In the genomic region with DNA sequence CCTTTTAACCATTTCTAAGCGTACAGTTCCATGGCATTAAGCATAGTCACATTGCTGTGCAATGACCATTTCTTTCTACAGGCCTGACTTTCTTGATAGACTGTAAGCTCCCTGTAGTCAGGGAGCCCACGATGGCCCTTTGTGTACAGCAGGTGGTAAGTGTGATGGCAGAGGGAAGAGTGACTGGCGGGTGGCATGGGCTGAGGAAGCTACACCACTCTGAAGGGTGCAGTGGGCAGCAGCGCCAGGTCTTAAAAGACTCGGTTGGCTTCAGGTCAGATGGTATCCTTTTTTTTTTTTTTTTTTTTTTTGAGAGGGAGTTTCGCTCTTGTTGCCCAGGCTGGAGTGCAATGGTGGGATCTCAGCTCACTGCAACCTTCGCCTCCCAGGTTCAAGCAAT, we compare ENCODE assay signal across 1 cellular context.
TF ChIP-seq lines count a peak whose summit lies in the region.

No MANE protein-coding gene starts in this region.

TF ChIP-seq in K562, 482 proteins besides CTCF, POLR2A, EP300 and RAD21 (continues in another document):
- TF ChIP-seq ARNT (IDR thresholded peaks at IDR 0.05) = no peak
- peak; percentile 72; the same call in 1 of the 2 replicates for TF ChIP-seq TSC22D4 (tag; IDR thresholded peaks at IDR 0.05)
- no peak for TF ChIP-seq SAFB (IDR thresholded peaks at IDR 0.05; ENCODE audit: borderline replicate concordance, low read depth, low read length)
- TF ChIP-seq ZKSCAN3 (CRISPR knock-in tag; IDR thresholded peaks at IDR 0.05) = no peak
- TF ChIP-seq STAT5A (IDR thresholded peaks at IDR 0.05; ENCODE audit: borderline replicate concordance, low read length) = no peak
- TF ChIP-seq ILK (tag; IDR thresholded peaks at IDR 0.05; ENCODE audit: borderline replicate concordance, low read depth) = no peak
- TF ChIP-seq ETS2 (tag; IDR thresholded peaks at IDR 0.05; ENCODE audit: borderline replicate concordance, poor library complexity, severe bottlenecking) = no peak
- TF ChIP-seq, protein P1, sequence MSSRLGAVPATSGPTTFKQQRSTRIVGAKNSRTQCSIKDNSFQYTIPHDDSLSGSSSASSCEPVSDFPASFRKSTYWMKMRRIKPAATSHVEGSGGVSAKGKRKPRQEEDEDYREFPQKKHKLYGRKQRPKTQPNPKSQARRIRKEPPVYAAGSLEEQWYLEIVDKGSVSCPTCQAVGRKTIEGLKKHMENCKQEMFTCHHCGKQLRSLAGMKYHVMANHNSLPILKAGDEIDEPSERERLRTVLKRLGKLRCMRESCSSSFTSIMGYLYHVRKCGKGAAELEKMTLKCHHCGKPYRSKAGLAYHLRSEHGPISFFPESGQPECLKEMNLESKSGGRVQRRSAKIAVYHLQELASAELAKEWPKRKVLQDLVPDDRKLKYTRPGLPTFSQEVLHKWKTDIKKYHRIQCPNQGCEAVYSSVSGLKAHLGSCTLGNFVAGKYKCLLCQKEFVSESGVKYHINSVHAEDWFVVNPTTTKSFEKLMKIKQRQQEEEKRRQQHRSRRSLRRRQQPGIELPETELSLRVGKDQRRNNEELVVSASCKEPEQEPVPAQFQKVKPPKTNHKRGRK (tag; IDR thresholded peaks at IDR 0.05) = peak; percentile 50
- TF ChIP-seq SIN3A (IDR thresholded peaks at IDR 0.05; ENCODE audit: borderline replicate concordance in 2 of 2, control insufficient read depth in 1 of 2, low read depth in 2 of 2, low read length in 2 of 2) = no peak
- peak; percentile 78 for TF ChIP-seq WHSC1 (IDR thresholded peaks at IDR 0.05; ENCODE audit: low read length)
- TF ChIP-seq KAT8 (IDR thresholded peaks at IDR 0.05; ENCODE audit: low read depth) = no peak
- peak in 1 of 2 experiments; percentile 33; a peak in 1 of 3 replicates for TF ChIP-seq CBX3 (IDR thresholded peaks at IDR 0.05; ENCODE audit: borderline replicate concordance in 1 of 2, low read length in 2 of 2)
- TF ChIP-seq SMC3 (conservative IDR thresholded peaks at IDR 0.05; ENCODE audit: insufficient read depth, low read depth, low read length) = 0 out of 2 replicates have a peak, but pooled peaks have one; percentile 3
- TF ChIP-seq NBN (IDR thresholded peaks at IDR 0.05; ENCODE audit: low read depth) = no peak
- peak; percentile 20 for TF ChIP-seq SP2 (IDR thresholded peaks at IDR 0.05; ENCODE audit: extremely low read depth, low read depth, low read length, poor library complexity, severe bottlenecking)
- TF ChIP-seq, protein P2, sequence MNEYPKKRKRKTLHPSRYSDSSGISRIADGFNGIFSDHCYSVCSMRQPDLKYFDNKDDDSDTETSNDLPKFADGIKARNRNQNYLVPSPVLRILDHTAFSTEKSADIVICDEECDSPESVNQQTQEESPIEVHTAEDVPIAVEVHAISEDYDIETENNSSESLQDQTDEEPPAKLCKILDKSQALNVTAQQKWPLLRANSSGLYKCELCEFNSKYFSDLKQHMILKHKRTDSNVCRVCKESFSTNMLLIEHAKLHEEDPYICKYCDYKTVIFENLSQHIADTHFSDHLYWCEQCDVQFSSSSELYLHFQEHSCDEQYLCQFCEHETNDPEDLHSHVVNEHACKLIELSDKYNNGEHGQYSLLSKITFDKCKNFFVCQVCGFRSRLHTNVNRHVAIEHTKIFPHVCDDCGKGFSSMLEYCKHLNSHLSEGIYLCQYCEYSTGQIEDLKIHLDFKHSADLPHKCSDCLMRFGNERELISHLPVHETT (CRISPR knock-in tag; conservative IDR thresholded peaks at IDR 0.05 in 1 of 2, IDR thresholded peaks at IDR 0.05 in 1 of 2) = no peak
- TF ChIP-seq MXI1 (IDR thresholded peaks at IDR 0.05; ENCODE audit: low read depth, low read length) = peak; percentile 47; the same call in 1 of the 2 replicates
- TF ChIP-seq, protein P3, sequence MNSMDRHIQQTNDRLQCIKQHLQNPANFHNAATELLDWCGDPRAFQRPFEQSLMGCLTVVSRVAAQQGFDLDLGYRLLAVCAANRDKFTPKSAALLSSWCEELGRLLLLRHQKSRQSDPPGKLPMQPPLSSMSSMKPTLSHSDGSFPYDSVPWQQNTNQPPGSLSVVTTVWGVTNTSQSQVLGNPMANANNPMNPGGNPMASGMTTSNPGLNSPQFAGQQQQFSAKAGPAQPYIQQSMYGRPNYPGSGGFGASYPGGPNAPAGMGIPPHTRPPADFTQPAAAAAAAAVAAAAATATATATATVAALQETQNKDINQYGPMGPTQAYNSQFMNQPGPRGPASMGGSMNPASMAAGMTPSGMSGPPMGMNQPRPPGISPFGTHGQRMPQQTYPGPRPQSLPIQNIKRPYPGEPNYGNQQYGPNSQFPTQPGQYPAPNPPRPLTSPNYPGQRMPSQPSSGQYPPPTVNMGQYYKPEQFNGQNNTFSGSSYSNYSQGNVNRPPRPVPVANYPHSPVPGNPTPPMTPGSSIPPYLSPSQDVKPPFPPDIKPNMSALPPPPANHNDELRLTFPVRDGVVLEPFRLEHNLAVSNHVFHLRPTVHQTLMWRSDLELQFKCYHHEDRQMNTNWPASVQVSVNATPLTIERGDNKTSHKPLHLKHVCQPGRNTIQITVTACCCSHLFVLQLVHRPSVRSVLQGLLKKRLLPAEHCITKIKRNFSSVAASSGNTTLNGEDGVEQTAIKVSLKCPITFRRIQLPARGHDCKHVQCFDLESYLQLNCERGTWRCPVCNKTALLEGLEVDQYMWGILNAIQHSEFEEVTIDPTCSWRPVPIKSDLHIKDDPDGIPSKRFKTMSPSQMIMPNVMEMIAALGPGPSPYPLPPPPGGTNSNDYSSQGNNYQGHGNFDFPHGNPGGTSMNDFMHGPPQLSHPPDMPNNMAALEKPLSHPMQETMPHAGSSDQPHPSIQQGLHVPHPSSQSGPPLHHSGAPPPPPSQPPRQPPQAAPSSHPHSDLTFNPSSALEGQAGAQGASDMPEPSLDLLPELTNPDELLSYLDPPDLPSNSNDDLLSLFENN (IDR thresholded peaks at IDR 0.05; ENCODE audit: low read depth in 2 of 2, low read length in 2 of 2) = peak in 1 of 2 experiments; percentile 28; a peak in 1 of 4 replicates
- TF ChIP-seq, protein P4, sequence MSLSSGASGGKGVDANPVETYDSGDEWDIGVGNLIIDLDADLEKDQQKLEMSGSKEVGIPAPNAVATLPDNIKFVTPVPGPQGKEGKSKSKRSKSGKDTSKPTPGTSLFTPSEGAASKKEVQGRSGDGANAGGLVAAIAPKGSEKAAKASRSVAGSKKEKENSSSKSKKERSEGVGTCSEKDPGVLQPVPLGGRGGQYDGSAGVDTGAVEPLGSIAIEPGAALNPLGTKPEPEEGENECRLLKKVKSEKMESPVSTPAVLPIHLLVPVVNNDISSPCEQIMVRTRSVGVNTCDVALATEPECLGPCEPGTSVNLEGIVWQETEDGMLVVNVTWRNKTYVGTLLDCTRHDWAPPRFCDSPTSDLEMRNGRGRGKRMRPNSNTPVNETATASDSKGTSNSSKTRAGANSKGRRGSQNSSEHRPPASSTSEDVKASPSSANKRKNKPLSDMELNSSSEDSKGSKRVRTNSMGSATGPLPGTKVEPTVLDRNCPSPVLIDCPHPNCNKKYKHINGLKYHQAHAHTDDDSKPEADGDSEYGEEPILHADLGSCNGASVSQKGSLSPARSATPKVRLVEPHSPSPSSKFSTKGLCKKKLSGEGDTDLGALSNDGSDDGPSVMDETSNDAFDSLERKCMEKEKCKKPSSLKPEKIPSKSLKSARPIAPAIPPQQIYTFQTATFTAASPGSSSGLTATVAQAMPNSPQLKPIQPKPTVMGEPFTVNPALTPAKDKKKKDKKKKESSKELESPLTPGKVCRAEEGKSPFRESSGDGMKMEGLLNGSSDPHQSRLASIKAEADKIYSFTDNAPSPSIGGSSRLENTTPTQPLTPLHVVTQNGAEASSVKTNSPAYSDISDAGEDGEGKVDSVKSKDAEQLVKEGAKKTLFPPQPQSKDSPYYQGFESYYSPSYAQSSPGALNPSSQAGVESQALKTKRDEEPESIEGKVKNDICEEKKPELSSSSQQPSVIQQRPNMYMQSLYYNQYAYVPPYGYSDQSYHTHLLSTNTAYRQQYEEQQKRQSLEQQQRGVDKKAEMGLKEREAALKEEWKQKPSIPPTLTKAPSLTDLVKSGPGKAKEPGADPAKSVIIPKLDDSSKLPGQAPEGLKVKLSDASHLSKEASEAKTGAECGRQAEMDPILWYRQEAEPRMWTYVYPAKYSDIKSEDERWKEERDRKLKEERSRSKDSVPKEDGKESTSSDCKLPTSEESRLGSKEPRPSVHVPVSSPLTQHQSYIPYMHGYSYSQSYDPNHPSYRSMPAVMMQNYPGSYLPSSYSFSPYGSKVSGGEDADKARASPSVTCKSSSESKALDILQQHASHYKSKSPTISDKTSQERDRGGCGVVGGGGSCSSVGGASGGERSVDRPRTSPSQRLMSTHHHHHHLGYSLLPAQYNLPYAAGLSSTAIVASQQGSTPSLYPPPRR (CRISPR knock-in tag; IDR thresholded peaks at IDR 0.05; ENCODE audit: borderline replicate concordance) = no peak
- TF ChIP-seq, protein P5, sequence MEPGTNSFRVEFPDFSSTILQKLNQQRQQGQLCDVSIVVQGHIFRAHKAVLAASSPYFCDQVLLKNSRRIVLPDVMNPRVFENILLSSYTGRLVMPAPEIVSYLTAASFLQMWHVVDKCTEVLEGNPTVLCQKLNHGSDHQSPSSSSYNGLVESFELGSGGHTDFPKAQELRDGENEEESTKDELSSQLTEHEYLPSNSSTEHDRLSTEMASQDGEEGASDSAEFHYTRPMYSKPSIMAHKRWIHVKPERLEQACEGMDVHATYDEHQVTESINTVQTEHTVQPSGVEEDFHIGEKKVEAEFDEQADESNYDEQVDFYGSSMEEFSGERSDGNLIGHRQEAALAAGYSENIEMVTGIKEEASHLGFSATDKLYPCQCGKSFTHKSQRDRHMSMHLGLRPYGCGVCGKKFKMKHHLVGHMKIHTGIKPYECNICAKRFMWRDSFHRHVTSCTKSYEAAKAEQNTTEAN (CRISPR knock-in tag; IDR thresholded peaks at IDR 0.05) = no peak
- TF ChIP-seq, protein P6, sequence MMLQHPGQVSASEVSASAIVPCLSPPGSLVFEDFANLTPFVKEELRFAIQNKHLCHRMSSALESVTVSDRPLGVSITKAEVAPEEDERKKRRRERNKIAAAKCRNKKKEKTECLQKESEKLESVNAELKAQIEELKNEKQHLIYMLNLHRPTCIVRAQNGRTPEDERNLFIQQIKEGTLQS (IDR thresholded peaks at IDR 0.05) = no peak
- TF ChIP-seq, protein P6 (CRISPR knock-in tag; conservative IDR thresholded peaks at IDR 0.05) = 0 out of 2 replicates have a peak, but pooled peaks have one; percentile 4
- TF ChIP-seq NEUROD1 (IDR thresholded peaks at IDR 0.05; ENCODE audit: borderline replicate concordance, low read depth, low read length, partially characterized antibody) = no peak
- TF ChIP-seq, protein P7, sequence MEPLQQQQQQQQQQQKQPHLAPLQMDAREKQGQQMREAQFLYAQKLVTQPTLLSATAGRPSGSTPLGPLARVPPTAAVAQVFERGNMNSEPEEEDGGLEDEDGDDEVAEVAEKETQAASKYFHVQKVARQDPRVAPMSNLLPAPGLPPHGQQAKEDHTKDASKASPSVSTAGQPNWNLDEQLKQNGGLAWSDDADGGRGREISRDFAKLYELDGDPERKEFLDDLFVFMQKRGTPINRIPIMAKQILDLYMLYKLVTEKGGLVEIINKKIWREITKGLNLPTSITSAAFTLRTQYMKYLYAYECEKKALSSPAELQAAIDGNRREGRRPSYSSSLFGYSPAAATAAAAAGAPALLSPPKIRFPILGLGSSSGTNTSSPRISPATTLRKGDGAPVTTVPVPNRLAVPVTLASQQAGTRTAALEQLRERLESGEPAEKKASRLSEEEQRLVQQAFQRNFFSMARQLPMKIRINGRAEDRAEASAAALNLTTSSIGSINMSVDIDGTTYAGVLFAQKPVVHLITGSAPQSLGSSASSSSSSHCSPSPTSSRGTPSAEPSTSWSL (CRISPR knock-in tag; IDR thresholded peaks at IDR 0.05; ENCODE audit: borderline replicate concordance) = no peak
- no peak for TF ChIP-seq ZNF695 (CRISPR knock-in tag; IDR thresholded peaks at IDR 0.05)
- TF ChIP-seq FOXJ3 (CRISPR knock-in tag; IDR thresholded peaks at IDR 0.05) = no peak
- TF ChIP-seq, protein P8, sequence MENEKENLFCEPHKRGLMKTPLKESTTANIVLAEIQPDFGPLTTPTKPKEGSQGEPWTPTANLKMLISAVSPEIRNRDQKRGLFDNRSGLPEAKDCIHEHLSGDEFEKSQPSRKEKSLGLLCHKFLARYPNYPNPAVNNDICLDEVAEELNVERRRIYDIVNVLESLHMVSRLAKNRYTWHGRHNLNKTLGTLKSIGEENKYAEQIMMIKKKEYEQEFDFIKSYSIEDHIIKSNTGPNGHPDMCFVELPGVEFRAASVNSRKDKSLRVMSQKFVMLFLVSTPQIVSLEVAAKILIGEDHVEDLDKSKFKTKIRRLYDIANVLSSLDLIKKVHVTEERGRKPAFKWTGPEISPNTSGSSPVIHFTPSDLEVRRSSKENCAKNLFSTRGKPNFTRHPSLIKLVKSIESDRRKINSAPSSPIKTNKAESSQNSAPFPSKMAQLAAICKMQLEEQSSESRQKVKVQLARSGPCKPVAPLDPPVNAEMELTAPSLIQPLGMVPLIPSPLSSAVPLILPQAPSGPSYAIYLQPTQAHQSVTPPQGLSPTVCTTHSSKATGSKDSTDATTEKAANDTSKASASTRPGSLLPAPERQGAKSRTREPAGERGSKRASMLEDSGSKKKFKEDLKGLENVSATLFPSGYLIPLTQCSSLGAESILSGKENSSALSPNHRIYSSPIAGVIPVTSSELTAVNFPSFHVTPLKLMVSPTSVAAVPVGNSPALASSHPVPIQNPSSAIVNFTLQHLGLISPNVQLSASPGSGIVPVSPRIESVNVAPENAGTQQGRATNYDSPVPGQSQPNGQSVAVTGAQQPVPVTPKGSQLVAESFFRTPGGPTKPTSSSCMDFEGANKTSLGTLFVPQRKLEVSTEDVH (IDR thresholded peaks at IDR 0.05; ENCODE audit: low read depth, partially characterized antibody) = no peak
- TF ChIP-seq, protein P9, sequence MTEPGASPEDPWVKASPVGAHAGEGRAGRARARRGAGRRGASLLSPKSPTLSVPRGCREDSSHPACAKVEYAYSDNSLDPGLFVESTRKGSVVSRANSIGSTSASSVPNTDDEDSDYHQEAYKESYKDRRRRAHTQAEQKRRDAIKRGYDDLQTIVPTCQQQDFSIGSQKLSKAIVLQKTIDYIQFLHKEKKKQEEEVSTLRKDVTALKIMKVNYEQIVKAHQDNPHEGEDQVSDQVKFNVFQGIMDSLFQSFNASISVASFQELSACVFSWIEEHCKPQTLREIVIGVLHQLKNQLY (CRISPR knock-in tag; conservative IDR thresholded peaks at IDR 0.05) = peak in 1 of 2 experiments; percentile 21; a peak in 1 of 4 replicates
